Comparison of ENCODE assay signal across 9 cellular contexts in genomic region chr5:139276426-139276825, GRCh38. TPM values are rescaled to one million over a fixed set of nuclear protein-coding genes. Genes with fewer than 3 reads are reported as not detected.
DNase-seq lines count a peak whose midpoint lies in the region; ATAC-seq and TF ChIP-seq lines count a peak whose summit lies in the region.
"Had no signal": no experiment of that assay in that cellular context is flagged by ENCODE, and none has a peak within 500 bp of the region (broad histone marks: within the 10 kb centered on the region; RNA-seq: fewer than 3 reads in every experiment).

No MANE protein-coding gene starts in this region.

- H3K4me3 Mint-ChIP-seq in natural killer cell treated with Interleukin-12 subunit alpha and Interleukin-12 subunit beta and Interleukin-15 and Interleukin-18, amount 100 ng/mL, for 72 hours = peak overlapping the region; percentile 86
- H3K4me3 Mint-ChIP-seq in natural killer cell = no peak overlapping the region
- H3K4me3 Mint-ChIP-seq: dendritic cell treated with granulocyte-macrophage colony-stimulating factor and Interleukin-4, amounts not matched to agents 40 ng/mL and 50 ng/mL, for 4 days had no signal

- no peak for ATAC-seq in natural killer cell treated with Interleukin-12 subunit alpha and Interleukin-12 subunit beta and Interleukin-15 and Interleukin-18, amount 100 ng/mL, for 72 hours
- no peak for ATAC-seq in natural killer cell
- no peak for ATAC-seq in HG03342 (IDR thresholded peaks at IDR 0.05; ENCODE audit: unreplicated experiment)
- no peak for ATAC-seq in mucosa of descending colon
- no peak for ATAC-seq in GM18519 (IDR thresholded peaks at IDR 0.05; ENCODE audit: low FRiP score, unreplicated experiment)
- no peak for ATAC-seq in HG02571 (IDR thresholded peaks at IDR 0.05; ENCODE audit: unreplicated experiment)

- intact Hi-C loops in natural killer cell (cut with micrococcal nuclease) = no loop called here
- intact Hi-C loops in mucosa of descending colon (cut with DNase I, micrococcal nuclease) = no loop called here

- no peaks in the 10 kb centered on the region for H3K9me3 ChIP-seq in mucosa of descending colon

- TF ChIP-seq CTCF in natural killer cell (IDR thresholded peaks at IDR 0.05) = no peak
- TF ChIP-seq CTCF in RWPE1 (conservative IDR thresholded peaks at IDR 0.05; ENCODE audit: low read depth) = no peak
- TF ChIP-seq CTCF in mucosa of descending colon (IDR thresholded peaks at IDR 0.05) = no peak

- H3K27ac ChIP-seq in RWPE1 = peak overlapping the region; percentile 72; the same call in 1 of the 2 replicates

- POLR2A ChIA-PET in RWPE1 (lab: Yijun Ruan, JAX; ENCODE audit: low non-redundant PET) = interaction anchor here (0.6 to 1.6 kb wide), 5 partner anchors 10 to 291 kb away, joined by 3 to 6 read pairs (median 4); partner anchors contain the start of gene MATR3

- no peaks in the 10 kb centered on the region for H3K9me3 Mint-ChIP-seq in natural killer cell treated with Interleukin-12 subunit alpha and Interleukin-12 subunit beta and Interleukin-15 and Interleukin-18, amount 100 ng/mL, for 72 hours
- no peaks in the 10 kb centered on the region for H3K9me3 Mint-ChIP-seq in natural killer cell
- H3K9me3 Mint-ChIP-seq: dendritic cell treated with granulocyte-macrophage colony-stimulating factor and Interleukin-4, amounts not matched to agents 40 ng/mL and 50 ng/mL, for 4 days had no signal

- H3K27me3 Mint-ChIP-seq in natural killer cell treated with Interleukin-12 subunit alpha and Interleukin-12 subunit beta and Interleukin-15 and Interleukin-18, amount 100 ng/mL, for 72 hours = no peaks in the 10 kb centered on the region
- H3K27me3 Mint-ChIP-seq in natural killer cell (ENCODE audit: low read depth in 2 of 2) = no peaks in the 10 kb centered on the region
- H3K27me3 Mint-ChIP-seq: dendritic cell treated with granulocyte-macrophage colony-stimulating factor and Interleukin-4, amounts not matched to agents 40 ng/mL and 50 ng/mL, for 4 days had no signal

- peak overlapping the region in 1 of 2 donors; percentile 78 for H3K27ac Mint-ChIP-seq in natural killer cell treated with Interleukin-12 subunit alpha and Interleukin-12 subunit beta and Interleukin-15 and Interleukin-18, amount 100 ng/mL, for 72 hours
- H3K27ac Mint-ChIP-seq in natural killer cell = no peak overlapping the region
- H3K27ac Mint-ChIP-seq: dendritic cell treated with granulocyte-macrophage colony-stimulating factor and Interleukin-4, amounts not matched to agents 40 ng/mL and 50 ng/mL, for 4 days had no signal

- peaks cover 16% of the 10 kb centered on the region for H3K36me3 Mint-ChIP-seq in natural killer cell treated with Interleukin-12 subunit alpha and Interleukin-12 subunit beta and Interleukin-15 and Interleukin-18, amount 100 ng/mL, for 72 hours
- H3K36me3 Mint-ChIP-seq in natural killer cell = no peaks in the 10 kb centered on the region

- CTCF ChIA-PET in RWPE1 (lab: Yijun Ruan, JAX) = interaction anchor here (0.6 to 1.2 kb wide), 3 partner anchors 12 to 751 kb away, joined by 3 to 4 read pairs (median 4); no protein-coding TSS in a partner anchor

- no peaks in the 10 kb centered on the region for H3K36me3 ChIP-seq in mucosa of descending colon (ENCODE audit: low read depth)

- DNase-seq in natural killer cell treated with Interleukin-12 subunit alpha and Interleukin-12 subunit beta and Interleukin-15 and Interleukin-18, amount 100 ng/mL, for 72 hours (ENCODE audit: low spot score) = no peak
- DNase-seq in natural killer cell (no peak), RWPE1 (ENCODE audit: low spot score) (peak; percentile 52), mucosa of descending colon (no peak)

- peaks cover 30 to 34% of the 10 kb centered on the region in 2 donors for H3K4me1 Mint-ChIP-seq in natural killer cell treated with Interleukin-12 subunit alpha and Interleukin-12 subunit beta and Interleukin-15 and Interleukin-18, amount 100 ng/mL, for 72 hours (ENCODE audit: low read depth in 2 of 2)
- H3K4me1 Mint-ChIP-seq in natural killer cell = peaks cover 25 to 39% of the 10 kb centered on the region in 2 donors

- H3K4me3 ChIP-seq in iPS-11a (ENCODE audit: low read depth, low read length) (peak overlapping the region; percentile 30), mucosa of descending colon (no peak overlapping the region)

- peaks cover 36% of the 10 kb centered on the region for H3K4me1 ChIP-seq in mucosa of descending colon (ENCODE audit: low read depth)

RNA-seq across cellular contexts. Expression of gene MATR3, which starts 17.1 kb away (rescaled TPM):
- 100 to 1,000 TPM; 206 to 229 TPM for total RNA-seq in natural killer cell treated with Interleukin-12 subunit alpha and Interleukin-12 subunit beta and Interleukin-15 and Interleukin-18, amount 100 ng/mL, for 72 hours
- 100 to 1,000 TPM; 290 to 324 (median 297) TPM for total RNA-seq in natural killer cell
- total RNA-seq in mucosa of descending colon = 100 to 1,000 TPM; 112 to 165 (median 136) TPM
